In genomic region chr12:79776111-79776510, GRCh38 we compare ENCODE assay signal across 12 cellular contexts.
DNase-seq lines count a peak whose midpoint lies in the region; TF ChIP-seq lines count a peak whose summit lies in the region.
"Had no signal": no experiment of that assay in that cellular context is flagged by ENCODE, and none has a peak within 500 bp of the region (broad histone marks: within the 10 kb centered on the region; RNA-seq: fewer than 3 reads in every experiment).

No MANE protein-coding gene starts in this region.

- intact Hi-C loops in stomach (cut with DNase I; ENCODE audit: low total_unique reads) (no loop called here), CD14-positive monocyte (cut with micrococcal nuclease) (no loop called here)

- no peak for TF ChIP-seq CTCF in astrocyte of the spinal cord (IDR thresholded peaks at IDR 0.05; ENCODE audit: low read depth, low read length)
- TF ChIP-seq CTCF in cardiac muscle cell (IDR thresholded peaks at IDR 0.05; ENCODE audit: low read depth, low read length): no peak
- no peak for TF ChIP-seq CTCF in stomach (IDR thresholded peaks at IDR 0.05)
- no peak for TF ChIP-seq CTCF in H9 (conservative IDR thresholded peaks at IDR 0.05)
- TF ChIP-seq CTCF in CD14-positive monocyte (IDR thresholded peaks at IDR 0.05): no peak

- H2BK15ac ChIP-seq in H9 (ENCODE audit: low read depth, low read length): no peak overlapping the region

- no peaks in the 10 kb centered on the region for H3K27me3 ChIP-seq in cardiac muscle cell
- H3K27me3 ChIP-seq in stomach: no peaks in the 10 kb centered on the region
- no peaks in the 10 kb centered on the region for H3K27me3 ChIP-seq in H9 (ENCODE audit: insufficient read depth, low read length)

- H3K9me3 Mint-ChIP-seq in H9 (no peaks in the 10 kb centered on the region), CD14-positive monocyte (no peaks in the 10 kb centered on the region)

- H3K4me3 ChIP-seq in astrocyte of the spinal cord (ENCODE audit: low read depth, low read length) (no peak overlapping the region), cardiac muscle cell (no peak overlapping the region), stomach (no peak overlapping the region)
- H3K4me3 ChIP-seq: skin epidermis had no signal

- H2BK12ac ChIP-seq in H9 (ENCODE audit: insufficient read length, low read depth, low read length): no peak overlapping the region

- H3K27ac ChIP-seq in cardiac muscle cell: peak overlapping the region; percentile 24
- H3K27ac ChIP-seq in stomach: peak overlapping the region in 3 of 5 donors; percentile 5 to 25 (median 10)
- no peak overlapping the region for H3K27ac ChIP-seq in H9 (ENCODE audit: insufficient read length, low read depth, low read length)

- no peaks in the 10 kb centered on the region for H3K79me1 ChIP-seq in H9 (ENCODE audit: insufficient read depth, low read depth, low read length, poor library complexity, severe bottlenecking)

- no peaks in the 10 kb centered on the region for H4K20me1 ChIP-seq in H9 (ENCODE audit: control insufficient read depth, insufficient read depth, insufficient read length)

- H3K27ac Mint-ChIP-seq in H9 (no peak overlapping the region), CD14-positive monocyte (no peak overlapping the region)

- no peak overlapping the region for H3K23ac ChIP-seq in H9 (ENCODE audit: insufficient read length, low read depth, low read length)

- H3K36me3 Mint-ChIP-seq in H9 (ENCODE audit: insufficient read depth in 1 of 3, low read depth in 3 of 3) (peaks cover 0 to 24% (median 9%) of the 10 kb centered on the region in 3 experiments; a peak in 5 of 7 replicates), CD14-positive monocyte (peaks cover 51 to 59% of the 10 kb centered on the region in 2 donors)

- H3K4me3 Mint-ChIP-seq in H9 (no peak overlapping the region), CD14-positive monocyte (no peak overlapping the region)

- no peak overlapping the region for H3K9ac ChIP-seq in H9 (ENCODE audit: extremely low read depth, insufficient read length, low read length)

- no peak overlapping the region for H4K5ac ChIP-seq in H9 (ENCODE audit: insufficient read length, low read depth, low read length)

- H3K9me3 ChIP-seq in cardiac muscle cell (ENCODE audit: low read depth) (no peaks in the 10 kb centered on the region), stomach (no peaks in the 10 kb centered on the region), H9 (ENCODE audit: control insufficient read depth, low read depth, low read length) (no peaks in the 10 kb centered on the region)

- H3K79me2 ChIP-seq in H9 (ENCODE audit: insufficient read depth, low read length): no peaks in the 10 kb centered on the region

- no peak overlapping the region for H2BK120ac ChIP-seq in H9 (ENCODE audit: low read depth, low read length, poor library complexity, severe bottlenecking)

- H4K91ac ChIP-seq in H9 (ENCODE audit: insufficient read length, low read depth, low read length): no peak overlapping the region

- H2BK5ac ChIP-seq in H9 (ENCODE audit: insufficient read length, low read length): no peak overlapping the region

- H3K4me1 Mint-ChIP-seq in H9 (no peaks in the 10 kb centered on the region), CD14-positive monocyte (no peaks in the 10 kb centered on the region)

- H3K14ac ChIP-seq in H9 (ENCODE audit: insufficient read depth, low read length): no peak overlapping the region

- H3T11ph ChIP-seq in H9 (ENCODE audit: low read length): no peak overlapping the region

- H3K56ac ChIP-seq in H9 (ENCODE audit: insufficient read length, low read depth, low read length): no peak overlapping the region

- H2AFZ ChIP-seq in H9 (ENCODE audit: low read length): no peak overlapping the region

- H3K27me3 Mint-ChIP-seq in H9 (ENCODE audit: low read depth) (no peaks in the 10 kb centered on the region), CD14-positive monocyte (ENCODE audit: low read depth in 3 of 3) (no peaks in the 10 kb centered on the region)

- H3K36me3 ChIP-seq in cardiac muscle cell (peaks cover 39% of the 10 kb centered on the region), stomach (peaks cover 0 to 56% (median 54%) of the 10 kb centered on the region in 4 donors)

- TF ChIP-seq POLR2A in stomach (IDR thresholded peaks at IDR 0.05): no peak

- no peak overlapping the region for H3K4me2 ChIP-seq in H9 (ENCODE audit: insufficient read depth, insufficient read length, low read length)

- H4K8ac ChIP-seq in H9 (replicated peaks; ENCODE audit: insufficient read length, low read depth, low read length): no peak overlapping the region

- no peak overlapping the region for H2BK20ac ChIP-seq in H9 (ENCODE audit: low read depth, low read length, poor library complexity, severe bottlenecking)

- peak; percentile 60 for DNase-seq in HCEC 1CT
- peak; percentile 55 for DNase-seq in astrocyte of the spinal cord (ENCODE audit: low read depth, low spot score)
- peak in 1 of 2 donors; percentile 70 for DNase-seq in cardiac muscle cell (ENCODE audit: low read depth in 1 of 2, low spot score in 1 of 2)
- no peak for DNase-seq in stomach
- DNase-seq in H9: no peak
- DNase-seq in activated CD4-positive, alpha-beta T cell treated with anti-CD3 and anti-CD28 coated beads for 4 hours: no peak
- DNase-seq in CD14-positive monocyte (ENCODE audit: low spot score): no peak
- DNase-seq in NCI-H510A (lab: John Stamatoyannopoulos, UW): no peak
- DNase-seq: activated CD4-positive, CD25-positive, alpha-beta regulatory T cell treated with anti-CD3 and anti-CD28 coated beads, Interleukin-2, amount 50 U/mL, for 72 hours; cerebellar nuclear complex; COR-L47 had no signal

- H3K4ac ChIP-seq in H9 (ENCODE audit: low read depth, low read length): no peak overlapping the region

- no peaks in the 10 kb centered on the region for H3K23me2 ChIP-seq in H9 (ENCODE audit: insufficient read length, low read depth, low read length, poor library complexity, severe bottlenecking)

- in situ Hi-C loops in astrocyte of the spinal cord (cut with HindIII; ENCODE audit: low sequenced_read_pairs): no loop called here

- no peak for TF ChIP-seq EP300 in stomach (IDR thresholded peaks at IDR 0.05)

- no peak overlapping the region for H3K18ac ChIP-seq in H9 (ENCODE audit: insufficient read length, low read depth, low read length)

- no peaks in the 10 kb centered on the region for H3K4me1 ChIP-seq in cardiac muscle cell (ENCODE audit: low read depth)
- H3K4me1 ChIP-seq in stomach: peaks cover 0 to 9% (median 1%) of the 10 kb centered on the region in 4 donors
- no peaks in the 10 kb centered on the region for H3K4me1 ChIP-seq in H9 (ENCODE audit: insufficient read depth, low read length)

- 70 to 86% (median 77%) methylated on average over 1 of the region's 1 CpG for WGBS in stomach, 5 donors
- no CpG with 5 or more reads among the region's 1 CpG for WGBS in H9 (ENCODE audit: extremely low coverage, insufficient read length, low lambda C conversion rate)

- no peak overlapping the region for H2AK5ac ChIP-seq in H9 (ENCODE audit: insufficient read length, low read length)

Comparison
In these comparisons a context has a peak if more than half of its experiments do, and no peak if none do; other contexts are left out.
1. DNase-seq: peak in HCEC 1CT (single experiment) and astrocyte of the spinal cord (single experiment); none in stomach (single experiment), H9 (single experiment), activated CD4-positive, alpha-beta T cell treated with anti-CD3 and anti-CD28 coated beads for 4 hours (0 of 2), CD14-positive monocyte (single experiment) and NCI-H510A (single experiment).